21 cellular contexts compared by ENCODE assay signal in genomic region chr12:64160718-64161060, GRCh38.
A peak's percentile ranks its signal among the peaks of the same experiment; 100 is the strongest.
DNase-seq lines count a peak whose midpoint lies in the region; ATAC-seq, FAIRE-seq and TF ChIP-seq lines count a peak whose summit lies in the region.
"Had no signal": no experiment of that assay in that cellular context is flagged by ENCODE, and none has a peak within 500 bp of the region (broad histone marks: within the 10 kb centered on the region; RNA-seq: fewer than 3 reads in every experiment).

No MANE protein-coding gene starts in this region.

- POLR2A ChIA-PET in A673 (lab: Charles Lee; ENCODE audit: low non-redundant PET) = interaction anchor here (0.7 kb wide), 1 partner anchor 1861 kb away, joined by 3 read pairs; no protein-coding TSS in a partner anchor
- POLR2A ChIA-PET in HEK293T (lab: Yijun Ruan, JAX) = no interaction called here

- H3K36me3 ChIP-seq in A673 (ENCODE audit: insufficient read depth, low read length, poor library complexity, severe bottlenecking) (no peaks in the 10 kb centered on the region), bronchial epithelial cell (ENCODE audit: control insufficient read depth, insufficient read depth, low read length) (no peaks in the 10 kb centered on the region)

- FAIRE-seq in bronchial epithelial cell (lab: Jason Lieb, UNC) = no peak
- FAIRE-seq: A204.1, endometrium, GM12878 had no signal

- ATAC-seq in SK-N-SH treated with all-trans-retinoic acid at 6 μM for 48 hours = no peak
- ATAC-seq: GM12878, K562 had no signal

- H3K4me3 ChIP-seq in A673 (ENCODE audit: low read depth, low read length, poor library complexity, severe bottlenecking) (no peak overlapping the region), bronchial epithelial cell (ENCODE audit: low read depth, low read length) (no peak overlapping the region), foreskin fibroblast (ENCODE audit: low read depth in 1 of 2, low read length in 2 of 2) (no peak overlapping the region)
- H3K4me3 ChIP-seq: GM12878, K562, skin epidermis had no signal

- BruUV-seq in A673 (replicated peaks; lab: Mats Ljungman, UMichigan) = no TSS peak

- no peaks in the 10 kb centered on the region for H3K4me1 ChIP-seq in A673 (ENCODE audit: insufficient read depth, low read length, poor library complexity, severe bottlenecking)
- H3K4me1 ChIP-seq: parathyroid adenoma had no signal

- no peak for TF ChIP-seq CTCF in A673 (conservative IDR thresholded peaks at IDR 0.05; ENCODE audit: low read depth, low read length)
- no peak for TF ChIP-seq CTCF in bronchial epithelial cell (IDR thresholded peaks at IDR 0.05; ENCODE audit: insufficient read depth, low read length, severe bottlenecking)
- TF ChIP-seq CTCF in foreskin fibroblast (IDR thresholded peaks at IDR 0.05; ENCODE audit: low read depth, low read length) = no peak
- TF ChIP-seq CTCF in GM13976 (IDR thresholded peaks at IDR 0.05; ENCODE audit: borderline replicate concordance, control extremely low read depth, extremely low read depth, insufficient read depth, missing control alignments) = no peak

- in situ Hi-C loops in GM13976 (cut with MboI; ENCODE audit: low sequenced_read_pairs, unreplicated experiment) = no loop called here

- H3K9me3 ChIP-seq in A673 (ENCODE audit: low read depth, low read length, poor library complexity, severe bottlenecking) = no peaks in the 10 kb centered on the region

- no peak overlapping the region for H3K27ac ChIP-seq in A673 (ENCODE audit: low read depth, low read length, poor library complexity, severe bottlenecking)
- H3K27ac ChIP-seq: parathyroid adenoma, skin epidermis had no signal

- intact Hi-C loops in A673 (cut with micrococcal nuclease; ENCODE audit: unreplicated experiment) = no loop called here

- peak; percentile 15 for DNase-seq in A673 (ENCODE audit: low spot score)
- DNase-seq in HT1080 (ENCODE audit: low read depth) = peak; percentile 67
- DNase-seq in bronchial epithelial cell (ENCODE audit: low read depth) = peak; percentile 83
- peak; percentile 62 to 89 for DNase-seq in foreskin fibroblast
- no peak for DNase-seq in activated gamma-delta T cell treated with Interleukin-2 at 50 U/mL for 16 hours
- no peak for DNase-seq in GM13976 (ENCODE audit: low spot score)
- no peak for DNase-seq in HEK293T (ENCODE audit: extremely low spot score)
- DNase-seq: activated CD4-positive, alpha-beta T cell treated with anti-CD3 and anti-CD28 coated beads for 48 hours; activated naive CD8-positive, alpha-beta T cell treated with anti-CD3 and anti-CD28 coated beads for 36 hours; hypothalamus; NCI-H2227 treated with DMSO at 0.1 percent for 48 hours; NK-92 treated with Interleukin-12 subunit alpha and Interleukin-12 subunit beta, amount 100 ng/mL, for 24 hours; SHP77 treated with DMSO at 0.1 percent for 48 hours; stimulated activated CD4-positive, alpha-beta T cell treated with anti-CD3 and anti-CD28 coated beads, Interleukin-4, amount 100 ng/mL, for 4 hours had no signal

- H3K27me3 ChIP-seq in A673 (replicated peaks; ENCODE audit: insufficient read depth, low read depth, low read length, poor library complexity) (no peaks in the 10 kb centered on the region), bronchial epithelial cell (ENCODE audit: control insufficient read depth, insufficient read depth, low read length) (no peaks in the 10 kb centered on the region)

- CTCF ChIA-PET in A673 (lab: Charles Lee) = no interaction called here
- CTCF ChIA-PET in HEK293T (lab: Yijun Ruan, JAX) = no interaction called here

TF ChIP-seq in SK-N-SH treated with all-trans-retinoic acid at 6 μM for 48 hours, 23 proteins besides CTCF, POLR2A, EP300 and RAD21:
- TF ChIP-seq PATZ1 (CRISPR knock-in tag; IDR thresholded peaks at IDR 0.05; ENCODE audit: borderline replicate concordance) = no peak
- no peak for TF ChIP-seq ZNF565 (CRISPR knock-in tag; conservative IDR thresholded peaks at IDR 0.05; ENCODE audit: low read depth)
- no peak for TF ChIP-seq TSHZ2 (CRISPR knock-in tag; IDR thresholded peaks at IDR 0.05)
- no peak for TF ChIP-seq ZFP30 (CRISPR knock-in tag; IDR thresholded peaks at IDR 0.05)
- TF ChIP-seq ZFP3 (CRISPR knock-in tag; IDR thresholded peaks at IDR 0.05) = no peak

TF ChIP-seq in HEK293T, 16 proteins besides CTCF, POLR2A, EP300 and RAD21:
- no peak for TF ChIP-seq BHLHE40 (IDR thresholded peaks at IDR 0.05; ENCODE audit: borderline replicate concordance)
- TF ChIP-seq FOXM1 (IDR thresholded peaks at IDR 0.05; ENCODE audit: borderline replicate concordance) = no peak
- no peak for TF ChIP-seq NFRKB (IDR thresholded peaks at IDR 0.05)
- no peak for TF ChIP-seq TARDBP (IDR thresholded peaks at IDR 0.05)
- TF ChIP-seq HDGF (IDR thresholded peaks at IDR 0.05; ENCODE audit: borderline replicate concordance) = no peak
- no peak for TF ChIP-seq FOXK2 (IDR thresholded peaks at IDR 0.05)
- no peak for TF ChIP-seq ARNT (IDR thresholded peaks at IDR 0.05)
- TF ChIP-seq FOXA1 (IDR thresholded peaks at IDR 0.05) = no peak
- no peak for TF ChIP-seq LEF1 (IDR thresholded peaks at IDR 0.05; ENCODE audit: borderline replicate concordance)
- no peak for TF ChIP-seq SP1 (IDR thresholded peaks at IDR 0.05)
- no peak for TF ChIP-seq L3MBTL2 (conservative IDR thresholded peaks at IDR 0.05)
- TF ChIP-seq PKNOX1 (IDR thresholded peaks at IDR 0.05) = no peak
- TF ChIP-seq SUZ12 (IDR thresholded peaks at IDR 0.05) = no peak
- TF ChIP-seq ELF4 (IDR thresholded peaks at IDR 0.05) = no peak
- no peak for TF ChIP-seq ZNF384 (IDR thresholded peaks at IDR 0.05)
- TF ChIP-seq CTBP1 (IDR thresholded peaks at IDR 0.05; ENCODE audit: borderline replicate concordance) = no peak

Comparison
In these comparisons a context has a peak if more than half of its experiments do, and no peak if none do; other contexts are left out.
1. DNase-seq: peak in A673 (single experiment), HT1080 (single experiment), bronchial epithelial cell (single experiment) and foreskin fibroblast (2 of 2); none in activated gamma-delta T cell treated with Interleukin-2 at 50 U/mL for 16 hours (single experiment), GM13976 (single experiment) and HEK293T (single experiment).